23 cellular contexts compared by ENCODE assay signal in the genomic region with DNA sequence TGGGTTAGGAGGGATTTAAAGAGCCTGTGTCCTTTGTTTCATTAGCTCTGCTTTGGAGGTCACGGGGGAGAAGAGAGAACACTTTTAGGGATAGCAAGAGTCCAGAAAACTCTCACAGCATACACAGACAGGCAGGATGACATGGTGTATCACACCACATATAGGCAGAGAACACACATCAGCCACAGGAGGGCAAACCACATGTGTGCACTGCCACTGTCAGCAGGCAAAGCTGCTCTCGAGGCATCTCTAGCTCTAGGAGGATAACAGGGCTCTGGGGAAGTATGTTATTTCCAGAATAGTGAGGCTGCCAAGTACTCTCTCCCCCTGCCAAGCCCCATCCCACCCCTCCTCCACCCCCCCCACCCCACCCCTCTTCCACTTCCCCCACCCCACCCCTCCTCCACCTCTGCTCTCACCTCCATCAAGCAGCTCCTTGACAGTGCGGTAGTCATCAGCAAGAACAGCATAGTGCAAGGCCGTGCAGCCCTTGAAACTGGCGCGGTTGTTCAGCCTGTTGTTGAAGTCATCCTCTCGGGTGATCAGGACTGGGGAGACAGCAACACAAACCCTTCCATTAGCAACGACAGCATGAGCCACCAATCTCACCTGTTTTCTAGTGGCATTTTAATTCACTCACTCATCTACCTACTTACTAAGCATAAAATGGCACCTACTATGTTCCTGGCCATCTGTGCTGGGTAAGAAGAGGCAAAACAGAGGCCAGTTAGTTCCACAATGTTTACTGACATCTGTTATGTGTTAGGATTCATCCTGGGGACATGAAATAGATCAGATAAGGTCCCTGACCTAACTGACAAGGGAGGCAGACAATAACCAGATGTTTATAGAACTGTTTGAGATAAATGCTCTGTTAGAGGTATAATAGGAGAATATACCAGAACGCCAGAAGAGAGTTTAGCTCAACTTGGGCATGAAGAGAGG.
DNase-seq lines count a peak whose midpoint lies in the region; TF ChIP-seq lines count a peak whose summit lies in the region.
"Had no signal": no experiment of that assay in that cellular context is flagged by ENCODE, and none has a peak within 500 bp of the region (broad histone marks: within the 10 kb centered on the region; RNA-seq: fewer than 3 reads in every experiment).

No MANE protein-coding gene starts in this region.

- H3K27ac Mint-ChIP-seq in activated CD4-positive, alpha-beta memory T cell treated with anti-CD3 and anti-CD28 coated beads, Interleukin-2, amount 10 ng/mL, durations not matched to agents 7 days and 5 days = no peak overlapping the region
- H3K27ac Mint-ChIP-seq in HFFc6 = no peak overlapping the region
- H3K27ac Mint-ChIP-seq: activated CD4-positive, alpha-beta T cell treated with anti-CD3 and anti-CD28 coated beads, Interleukin-2, amount 10 ng/mL, durations not matched to agents 7 days and 5 days; activated naive CD8-positive, alpha-beta T cell treated with anti-CD3 and anti-CD28 coated beads, Interleukin-2, amount 50 U/mL, for 24 hours; activated T-helper 2 cell treated with anti-CD3 and anti-CD28 coated beads, Interferon-gamma antibody, Interleukin-2, Interleukin-4, amounts not matched to agents 10 μg/mL and 5 μg/mL and 100 μg/mL, durations not matched to agents 14 hours and 24 hours and 36 hours; memory B cell; stimulated activated naive CD8-positive, alpha-beta T cell treated with anti-CD3 and anti-CD28 coated beads, Interleukin-15, Interleukin-2, amounts not matched to agents 100 ng/mL and 50 ng/mL, for 24 hours had no signal

- CTCF ChIA-PET in activated CD4-positive, alpha-beta memory T cell treated with anti-CD3 and anti-CD28 coated beads, Interleukin-2, amount 10 ng/mL, durations not matched to agents 7 days and 5 days (lab: Charles Lee) = interaction anchor here (1.0 kb wide), 1 partner anchor 76 kb away, joined by 6 read pairs; no protein-coding TSS in a partner anchor

- peak overlapping the region; percentile 50 for H2BK5ac ChIP-seq in trophoblast cell (ENCODE audit: low read depth, low read length, poor library complexity)

- H3K4ac ChIP-seq in trophoblast cell (ENCODE audit: low read depth, low read length) = no peak overlapping the region

- no peak overlapping the region for H3K18ac ChIP-seq in trophoblast cell (ENCODE audit: low read length)

- H4K91ac ChIP-seq in trophoblast cell (ENCODE audit: low read depth, low read length) = peak overlapping the region; percentile 75

- H3K9ac ChIP-seq in trophoblast cell (ENCODE audit: low read length) = no peak overlapping the region

- H4K8ac ChIP-seq in trophoblast cell (ENCODE audit: low read depth, low read length) = no peak overlapping the region

- no peaks in the 10 kb centered on the region for H3K9me3 ChIP-seq in trophoblast cell (ENCODE audit: insufficient read depth, low read depth, low read length)
- H3K9me3 ChIP-seq: transverse colon had no signal

- WGBS in trophoblast cell (ENCODE audit: extremely low coverage, insufficient coverage, insufficient read length) = no CpG with 5 or more reads among the region's 9 CpGs

- H3K4me3 ChIP-seq in trophoblast cell (ENCODE audit: low read depth, low read length) = no peak overlapping the region
- H3K4me3 ChIP-seq: coronary artery, transverse colon had no signal

- H2BK120ac ChIP-seq in trophoblast cell (ENCODE audit: insufficient read depth, low read length, poor library complexity) = peak overlapping the region; percentile 12

- H3K4me1 Mint-ChIP-seq in activated CD4-positive, alpha-beta memory T cell treated with anti-CD3 and anti-CD28 coated beads, Interleukin-2, amount 10 ng/mL, durations not matched to agents 7 days and 5 days = no peaks in the 10 kb centered on the region
- H3K4me1 Mint-ChIP-seq in HFFc6 (ENCODE audit: low read depth) = peaks cover 24% of the 10 kb centered on the region
- H3K4me1 Mint-ChIP-seq: activated CD4-positive, alpha-beta T cell treated with anti-CD3 and anti-CD28 coated beads, Interleukin-2, amount 10 ng/mL, durations not matched to agents 7 days and 5 days; activated naive CD8-positive, alpha-beta T cell treated with anti-CD3 and anti-CD28 coated beads, Interleukin-2, amount 50 U/mL, for 24 hours; memory B cell had no signal

- no peak overlapping the region for H2AK5ac ChIP-seq in trophoblast cell (ENCODE audit: low read length)

- H3K27ac ChIP-seq in trophoblast cell (ENCODE audit: low read depth, low read length) = peak overlapping the region; percentile 75
- H3K27ac ChIP-seq: coronary artery, transverse colon had no signal

- no peaks in the 10 kb centered on the region for H3K27me3 Mint-ChIP-seq in activated CD4-positive, alpha-beta memory T cell treated with anti-CD3 and anti-CD28 coated beads, Interleukin-2, amount 10 ng/mL, durations not matched to agents 7 days and 5 days
- 0 out of 2 replicates have a peak, but pooled peaks cover 2% of the 10 kb centered on the region for H3K27me3 Mint-ChIP-seq in HFFc6 (ENCODE audit: insufficient read depth)
- H3K27me3 Mint-ChIP-seq: activated CD4-positive, alpha-beta T cell treated with anti-CD3 and anti-CD28 coated beads, Interleukin-2, amount 10 ng/mL, durations not matched to agents 7 days and 5 days; activated naive CD8-positive, alpha-beta T cell treated with anti-CD3 and anti-CD28 coated beads, Interleukin-2, amount 50 U/mL, for 24 hours; memory B cell; naive B cell; stimulated activated naive CD8-positive, alpha-beta T cell treated with anti-CD3 and anti-CD28 coated beads, Interleukin-15, Interleukin-2, amounts not matched to agents 100 ng/mL and 50 ng/mL, for 24 hours had no signal

- H2BK12ac ChIP-seq in trophoblast cell (ENCODE audit: low read length) = no peak overlapping the region

- peaks cover 23% of the 10 kb centered on the region for H3K79me1 ChIP-seq in trophoblast cell (ENCODE audit: low read length)

- no peak overlapping the region for H2AFZ ChIP-seq in trophoblast cell (ENCODE audit: insufficient read depth, low read length, poor library complexity)

- TF ChIP-seq CTCF in HFFc6 (IDR thresholded peaks at IDR 0.05) = no peak

- POLR2A ChIA-PET in activated CD4-positive, alpha-beta memory T cell treated with anti-CD3 and anti-CD28 coated beads, Interleukin-2, amount 10 ng/mL, durations not matched to agents 7 days and 5 days (lab: Charles Lee) = no interaction called here

- H3K9me3 Mint-ChIP-seq in activated CD4-positive, alpha-beta memory T cell treated with anti-CD3 and anti-CD28 coated beads, Interleukin-2, amount 10 ng/mL, durations not matched to agents 7 days and 5 days = no peaks in the 10 kb centered on the region
- no peaks in the 10 kb centered on the region for H3K9me3 Mint-ChIP-seq in HFFc6
- H3K9me3 Mint-ChIP-seq: activated CD4-positive, alpha-beta T cell treated with anti-CD3 and anti-CD28 coated beads, Interleukin-2, amount 10 ng/mL, durations not matched to agents 7 days and 5 days; activated naive CD8-positive, alpha-beta T cell treated with anti-CD3 and anti-CD28 coated beads, Interleukin-2, amount 50 U/mL, for 24 hours; activated T-helper 2 cell treated with anti-CD3 and anti-CD28 coated beads, Interferon-gamma antibody, Interleukin-2, Interleukin-4, amounts not matched to agents 10 μg/mL and 5 μg/mL and 100 μg/mL, durations not matched to agents 14 hours and 24 hours and 36 hours; memory B cell; naive B cell; stimulated activated naive CD8-positive, alpha-beta T cell treated with anti-CD3 and anti-CD28 coated beads, Interleukin-15, Interleukin-2, amounts not matched to agents 100 ng/mL and 50 ng/mL, for 24 hours had no signal

- no peak overlapping the region for H3K4me3 Mint-ChIP-seq in activated CD4-positive, alpha-beta memory T cell treated with anti-CD3 and anti-CD28 coated beads, Interleukin-2, amount 10 ng/mL, durations not matched to agents 7 days and 5 days
- H3K4me3 Mint-ChIP-seq in HFFc6 = no peak overlapping the region
- H3K4me3 Mint-ChIP-seq: activated CD4-positive, alpha-beta T cell treated with anti-CD3 and anti-CD28 coated beads, Interleukin-2, amount 10 ng/mL, durations not matched to agents 7 days and 5 days; activated naive CD8-positive, alpha-beta T cell treated with anti-CD3 and anti-CD28 coated beads, Interleukin-2, amount 50 U/mL, for 24 hours; memory B cell; stimulated activated naive CD8-positive, alpha-beta T cell treated with anti-CD3 and anti-CD28 coated beads, Interleukin-15, Interleukin-2, amounts not matched to agents 100 ng/mL and 50 ng/mL, for 24 hours had no signal

- no peak overlapping the region for H3K23ac ChIP-seq in trophoblast cell (ENCODE audit: low read length)

- H3K36me3 ChIP-seq in trophoblast cell (ENCODE audit: control insufficient read depth in 1 of 2, insufficient read depth in 2 of 2, low read length in 2 of 2) = peaks cover 0 to 2% of the 10 kb centered on the region in 2 experiments
- H3K36me3 ChIP-seq: transverse colon had no signal

- no peaks in the 10 kb centered on the region for H3K27me3 ChIP-seq in trophoblast cell (ENCODE audit: insufficient read depth, low read length)
- H3K27me3 ChIP-seq: transverse colon had no signal

- no peak overlapping the region for H3K14ac ChIP-seq in trophoblast cell (ENCODE audit: low read length)

- H3K79me2 ChIP-seq in trophoblast cell (ENCODE audit: control insufficient read depth, insufficient read depth, low read length, poor library complexity) = no peaks in the 10 kb centered on the region

- H3K4me1 ChIP-seq in trophoblast cell (ENCODE audit: control insufficient read depth in 1 of 2, insufficient read depth in 2 of 2, low read length in 2 of 2) = peaks cover 20 to 40% of the 10 kb centered on the region in 2 experiments
- H3K4me1 ChIP-seq: transverse colon had no signal

- peak overlapping the region; percentile 47 for H3K4me2 ChIP-seq in trophoblast cell (ENCODE audit: low read length)

- DNase-seq in NCI-H510A treated with DMSO at 0.1 percent for 48 hours (lab: John Stamatoyannopoulos, UW) (peak; percentile 27), NCI-H510A (lab: John Stamatoyannopoulos, UW) (no peak), NCI-H2227 treated with DMSO at 0.1 percent for 48 hours (lab: John Stamatoyannopoulos, UW) (peak; percentile 44), amniotic epithelial cell (ENCODE audit: low read depth) (peak; percentile 38), trophoblast cell (no peak), HK-2 (ENCODE audit: unreplicated experiment) (no peak), HFFc6 (no peak)
- DNase-seq in activated CD4-positive, alpha-beta memory T cell treated with anti-CD3 and anti-CD28 coated beads, Interleukin-2, amount 10 ng/mL, durations not matched to agents 7 days and 5 days = no peak
- DNase-seq: activated CD4-positive, alpha-beta T cell treated with anti-CD3 and anti-CD28 coated beads, Interleukin-2, amount 10 ng/mL, durations not matched to agents 7 days and 5 days; activated CD8-positive, alpha-beta memory T cell treated with anti-CD3 and anti-CD28 coated beads, Interleukin-2, amount 50 U/mL, for 4 hours; activated naive CD8-positive, alpha-beta T cell treated with anti-CD3 and anti-CD28 coated beads, Interleukin-2, amount 50 U/mL, for 24 hours; AML-193; kidney glomerular epithelial cell; naive B cell; NCI-H1048; NCI-H2029 treated with DMSO at 0.1 percent for 48 hours; NCI-H526 treated with DMSO at 0.1 percent for 48 hours; stimulated activated CD4-positive, alpha-beta T cell treated with anti-CD3 and anti-CD28 coated beads, Interleukin-4, amount 100 ng/mL, for 1 hour; transverse colon had no signal

- no peaks in the 10 kb centered on the region for H3K36me3 Mint-ChIP-seq in activated CD4-positive, alpha-beta memory T cell treated with anti-CD3 and anti-CD28 coated beads, Interleukin-2, amount 10 ng/mL, durations not matched to agents 7 days and 5 days (ENCODE audit: low read depth)
- peaks cover 7% of the 10 kb centered on the region; the same call in 1 of the 2 replicates for H3K36me3 Mint-ChIP-seq in HFFc6 (ENCODE audit: low read depth)

- no peak overlapping the region for H4K12ac ChIP-seq in trophoblast cell (ENCODE audit: low read depth, low read length)

Comparison
In these comparisons a context has a peak if more than half of its experiments do, and no peak if none do; other contexts are left out.
1. DNase-seq: peak in NCI-H510A treated with DMSO at 0.1 percent for 48 hours (single experiment), NCI-H2227 treated with DMSO at 0.1 percent for 48 hours (single experiment) and amniotic epithelial cell (single experiment); none in NCI-H510A (single experiment), trophoblast cell (0 of 2), activated CD4-positive, alpha-beta memory T cell treated with anti-CD3 and anti-CD28 coated beads, Interleukin-2, amount 10 ng/mL, durations not matched to agents 7 days and 5 days (single experiment), HK-2 (single experiment) and HFFc6 (single experiment).